In the genomic region with DNA sequence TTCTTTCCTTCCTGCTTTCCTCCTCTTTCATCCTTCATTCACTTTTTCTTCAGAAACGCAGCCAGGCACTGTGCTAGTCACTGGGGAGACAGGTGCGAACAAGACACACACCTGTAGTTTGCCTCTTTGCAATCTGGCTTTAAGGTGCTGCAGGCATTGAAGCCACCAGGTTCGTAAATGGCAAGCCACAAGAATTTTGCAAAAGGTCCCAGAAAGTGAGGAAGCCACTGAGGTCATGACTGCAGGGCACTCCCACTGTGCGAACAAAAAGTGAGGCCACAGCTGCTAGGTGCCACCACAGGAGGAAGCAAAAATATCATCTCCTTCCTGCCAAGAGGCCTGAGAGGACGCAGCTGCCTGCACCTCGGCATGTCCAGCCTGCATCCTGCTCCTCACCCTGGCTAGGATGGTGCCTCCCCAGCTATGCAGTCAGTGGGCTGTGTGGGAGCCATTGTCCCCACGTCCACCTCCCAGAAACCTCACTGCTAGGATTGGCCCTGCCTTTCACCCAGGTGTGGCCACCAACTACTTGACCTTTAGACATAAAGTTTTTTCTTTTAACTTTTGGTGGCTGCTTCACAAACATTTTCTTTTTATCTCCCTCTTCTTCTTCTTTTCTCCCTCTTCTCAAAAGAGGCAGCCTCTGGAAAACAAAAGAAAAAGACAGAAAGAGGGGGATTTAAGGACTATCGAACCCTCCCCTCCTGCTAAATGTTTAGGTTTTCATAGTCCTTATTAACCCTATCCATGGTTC, we compare ENCODE assay signal across 1 cellular context.
A peak's percentile ranks its signal among the peaks of the same experiment; 100 is the strongest.
TF ChIP-seq lines count a peak whose summit lies in the region.

No MANE protein-coding gene starts in this region.

TF ChIP-seq in HepG2, 621 proteins besides CTCF, POLR2A, EP300 and RAD21 (continued from another document and continues in another):
- TF ChIP-seq SIX1 (CRISPR knock-in tag; IDR thresholded peaks at IDR 0.05; ENCODE audit: borderline replicate concordance) = no peak
- no peak for TF ChIP-seq ZNF589 (CRISPR knock-in tag; conservative IDR thresholded peaks at IDR 0.05)
- TF ChIP-seq ZNF430 (CRISPR knock-in tag; IDR thresholded peaks at IDR 0.05) = peak; percentile 50; the same call in 1 of the 2 replicates
- TF ChIP-seq, protein P1, sequence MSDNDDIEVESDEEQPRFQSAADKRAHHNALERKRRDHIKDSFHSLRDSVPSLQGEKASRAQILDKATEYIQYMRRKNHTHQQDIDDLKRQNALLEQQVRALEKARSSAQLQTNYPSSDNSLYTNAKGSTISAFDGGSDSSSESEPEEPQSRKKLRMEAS (IDR thresholded peaks at IDR 0.05) = no peak
- 0 out of 2 replicates have a peak, but pooled peaks have one; percentile 28 for TF ChIP-seq ZNF274 (CRISPR knock-in tag; IDR thresholded peaks at IDR 0.05)
- TF ChIP-seq ZNF350 (CRISPR knock-in tag; IDR thresholded peaks at IDR 0.05; ENCODE audit: borderline replicate concordance, low read depth) = no peak
- TF ChIP-seq, protein P2, sequence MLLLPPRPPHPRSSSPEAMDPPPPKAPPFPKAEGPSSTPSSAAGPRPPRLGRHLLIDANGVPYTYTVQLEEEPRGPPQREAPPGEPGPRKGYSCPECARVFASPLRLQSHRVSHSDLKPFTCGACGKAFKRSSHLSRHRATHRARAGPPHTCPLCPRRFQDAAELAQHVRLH (CRISPR knock-in tag; IDR thresholded peaks at IDR 0.05; ENCODE audit: borderline replicate concordance, low read depth) = no peak
- TF ChIP-seq EHMT2 (IDR thresholded peaks at IDR 0.05; ENCODE audit: borderline replicate concordance, low read depth, low read length) = 0 out of 2 replicates have a peak, but pooled peaks have one; percentile 25
- TF ChIP-seq, protein P3, sequence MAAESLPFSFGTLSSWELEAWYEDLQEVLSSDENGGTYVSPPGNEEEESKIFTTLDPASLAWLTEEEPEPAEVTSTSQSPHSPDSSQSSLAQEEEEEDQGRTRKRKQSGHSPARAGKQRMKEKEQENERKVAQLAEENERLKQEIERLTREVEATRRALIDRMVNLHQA (CRISPR knock-in tag; IDR thresholded peaks at IDR 0.05) = no peak
- TF ChIP-seq LCORL (IDR thresholded peaks at IDR 0.05) = no peak
- no peak for TF ChIP-seq LCORL (CRISPR knock-in tag; IDR thresholded peaks at IDR 0.05)
- TF ChIP-seq, protein P4, sequence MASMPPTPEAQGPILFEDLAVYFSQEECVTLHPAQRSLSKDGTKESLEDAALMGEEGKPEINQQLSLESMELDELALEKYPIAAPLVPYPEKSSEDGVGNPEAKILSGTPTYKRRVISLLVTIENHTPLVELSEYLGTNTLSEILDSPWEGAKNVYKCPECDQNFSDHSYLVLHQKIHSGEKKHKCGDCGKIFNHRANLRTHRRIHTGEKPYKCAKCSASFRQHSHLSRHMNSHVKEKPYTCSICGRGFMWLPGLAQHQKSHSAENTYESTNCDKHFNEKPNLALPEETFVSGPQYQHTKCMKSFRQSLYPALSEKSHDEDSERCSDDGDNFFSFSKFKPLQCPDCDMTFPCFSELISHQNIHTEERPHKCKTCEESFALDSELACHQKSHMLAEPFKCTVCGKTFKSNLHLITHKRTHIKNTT (CRISPR knock-in tag; IDR thresholded peaks at IDR 0.05) = no peak
- TF ChIP-seq, protein P5, sequence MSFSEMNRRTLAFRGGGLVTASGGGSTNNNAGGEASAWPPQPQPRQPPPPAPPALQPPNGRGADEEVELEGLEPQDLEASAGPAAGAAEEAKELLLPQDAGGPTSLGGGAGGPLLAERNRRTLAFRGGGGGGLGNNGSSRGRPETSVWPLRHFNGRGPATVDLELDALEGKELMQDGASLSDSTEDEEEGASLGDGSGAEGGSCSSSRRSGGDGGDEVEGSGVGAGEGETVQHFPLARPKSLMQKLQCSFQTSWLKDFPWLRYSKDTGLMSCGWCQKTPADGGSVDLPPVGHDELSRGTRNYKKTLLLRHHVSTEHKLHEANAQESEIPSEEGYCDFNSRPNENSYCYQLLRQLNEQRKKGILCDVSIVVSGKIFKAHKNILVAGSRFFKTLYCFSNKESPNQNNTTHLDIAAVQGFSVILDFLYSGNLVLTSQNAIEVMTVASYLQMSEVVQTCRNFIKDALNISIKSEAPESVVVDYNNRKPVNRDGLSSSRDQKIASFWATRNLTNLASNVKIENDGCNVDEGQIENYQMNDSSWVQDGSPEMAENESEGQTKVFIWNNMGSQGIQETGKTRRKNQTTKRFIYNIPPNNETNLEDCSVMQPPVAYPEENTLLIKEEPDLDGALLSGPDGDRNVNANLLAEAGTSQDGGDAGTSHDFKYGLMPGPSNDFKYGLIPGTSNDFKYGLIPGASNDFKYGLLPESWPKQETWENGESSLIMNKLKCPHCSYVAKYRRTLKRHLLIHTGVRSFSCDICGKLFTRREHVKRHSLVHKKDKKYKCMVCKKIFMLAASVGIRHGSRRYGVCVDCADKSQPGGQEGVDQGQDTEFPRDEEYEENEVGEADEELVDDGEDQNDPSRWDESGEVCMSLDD (CRISPR knock-in tag; IDR thresholded peaks at IDR 0.05; ENCODE audit: borderline replicate concordance) = no peak
- TF ChIP-seq, protein P6, sequence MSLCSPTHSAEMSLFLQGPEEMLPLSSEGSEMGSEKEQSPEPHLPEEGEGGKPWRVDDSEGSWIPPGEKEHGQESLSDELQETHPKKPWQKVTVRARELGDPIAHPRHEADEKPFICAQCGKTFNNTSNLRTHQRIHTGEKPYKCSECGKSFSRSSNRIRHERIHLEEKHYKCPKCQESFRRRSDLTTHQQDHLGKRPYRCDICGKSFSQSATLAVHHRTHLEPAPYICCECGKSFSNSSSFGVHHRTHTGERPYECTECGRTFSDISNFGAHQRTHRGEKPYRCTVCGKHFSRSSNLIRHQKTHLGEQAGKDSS (CRISPR knock-in tag; IDR thresholded peaks at IDR 0.05; ENCODE audit: borderline replicate concordance, low read depth) = peak; percentile 33; the same call in 1 of the 2 replicates
- no peak for TF ChIP-seq NCOA2 (CRISPR knock-in tag; IDR thresholded peaks at IDR 0.05)
- TF ChIP-seq, protein P7, sequence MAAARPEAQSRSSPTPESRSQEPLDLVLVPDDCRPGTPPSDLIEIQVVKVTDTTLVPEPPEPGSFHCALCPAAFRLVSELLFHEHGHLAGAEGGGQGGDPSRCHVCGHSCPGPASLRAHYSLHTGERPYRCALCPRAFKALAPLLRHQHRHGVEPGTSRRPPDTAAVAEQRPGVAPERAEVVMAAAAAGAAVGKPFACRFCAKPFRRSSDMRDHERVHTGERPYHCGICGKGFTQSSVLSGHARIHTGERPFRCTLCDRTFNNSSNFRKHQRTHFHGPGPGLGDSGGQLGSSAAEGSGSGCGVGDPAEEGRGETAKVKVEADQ (CRISPR knock-in tag; IDR thresholded peaks at IDR 0.05; ENCODE audit: borderline replicate concordance) = no peak
- no peak for TF ChIP-seq SMAD3 (CRISPR knock-in tag; IDR thresholded peaks at IDR 0.05)
- no peak for TF ChIP-seq GATAD1 (CRISPR knock-in tag; IDR thresholded peaks at IDR 0.05)
- TF ChIP-seq PCBP2 (optimal IDR thresholded peaks at IDR 0.05; ENCODE audit: low read depth, low read length, poor library complexity, severe bottlenecking) = no peak
- TF ChIP-seq ZFP36L1 (CRISPR knock-in tag; IDR thresholded peaks at IDR 0.05) = no peak
- no peak for TF ChIP-seq SMAD1 (CRISPR knock-in tag; IDR thresholded peaks at IDR 0.05; ENCODE audit: borderline replicate concordance, low read depth)
- TF ChIP-seq PHF21A (CRISPR knock-in tag; IDR thresholded peaks at IDR 0.05) = no peak
- TF ChIP-seq ZNF367 (CRISPR knock-in tag; IDR thresholded peaks at IDR 0.05; ENCODE audit: borderline replicate concordance) = no peak
- no peak for TF ChIP-seq HNF4G (IDR thresholded peaks at IDR 0.05; ENCODE audit: borderline replicate concordance, low read depth, low read length)
- no peak for TF ChIP-seq HNF4G (CRISPR knock-in tag; IDR thresholded peaks at IDR 0.05; ENCODE audit: borderline replicate concordance, low read depth)
- no peak for TF ChIP-seq ZNF496 (CRISPR knock-in tag; IDR thresholded peaks at IDR 0.05; ENCODE audit: insufficient replicate concordance)
- no peak for TF ChIP-seq ZNF7 (CRISPR knock-in tag; IDR thresholded peaks at IDR 0.05)
- TF ChIP-seq, protein P8, sequence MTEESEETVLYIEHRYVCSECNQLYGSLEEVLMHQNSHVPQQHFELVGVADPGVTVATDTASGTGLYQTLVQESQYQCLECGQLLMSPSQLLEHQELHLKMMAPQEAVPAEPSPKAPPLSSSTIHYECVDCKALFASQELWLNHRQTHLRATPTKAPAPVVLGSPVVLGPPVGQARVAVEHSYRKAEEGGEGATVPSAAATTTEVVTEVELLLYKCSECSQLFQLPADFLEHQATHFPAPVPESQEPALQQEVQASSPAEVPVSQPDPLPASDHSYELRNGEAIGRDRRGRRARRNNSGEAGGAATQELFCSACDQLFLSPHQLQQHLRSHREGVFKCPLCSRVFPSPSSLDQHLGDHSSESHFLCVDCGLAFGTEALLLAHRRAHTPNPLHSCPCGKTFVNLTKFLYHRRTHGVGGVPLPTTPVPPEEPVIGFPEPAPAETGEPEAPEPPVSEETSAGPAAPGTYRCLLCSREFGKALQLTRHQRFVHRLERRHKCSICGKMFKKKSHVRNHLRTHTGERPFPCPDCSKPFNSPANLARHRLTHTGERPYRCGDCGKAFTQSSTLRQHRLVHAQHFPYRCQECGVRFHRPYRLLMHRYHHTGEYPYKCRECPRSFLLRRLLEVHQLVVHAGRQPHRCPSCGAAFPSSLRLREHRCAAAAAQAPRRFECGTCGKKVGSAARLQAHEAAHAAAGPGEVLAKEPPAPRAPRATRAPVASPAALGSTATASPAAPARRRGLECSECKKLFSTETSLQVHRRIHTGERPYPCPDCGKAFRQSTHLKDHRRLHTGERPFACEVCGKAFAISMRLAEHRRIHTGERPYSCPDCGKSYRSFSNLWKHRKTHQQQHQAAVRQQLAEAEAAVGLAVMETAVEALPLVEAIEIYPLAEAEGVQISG (CRISPR knock-in tag; IDR thresholded peaks at IDR 0.05) = no peak
- TF ChIP-seq WIZ (CRISPR knock-in tag; IDR thresholded peaks at IDR 0.05) = no peak
- no peak for TF ChIP-seq SUZ12 (IDR thresholded peaks at IDR 0.05; ENCODE audit: low read depth, low read length)
- no peak for TF ChIP-seq PTBP1 (IDR thresholded peaks at IDR 0.05; ENCODE audit: low read depth, low read length, poor library complexity, severe bottlenecking)
- no peak for TF ChIP-seq ATAD3A (CRISPR knock-in tag; IDR thresholded peaks at IDR 0.05)
- no peak for TF ChIP-seq RELA (CRISPR knock-in tag; IDR thresholded peaks at IDR 0.05)
- TF ChIP-seq ZEB1 (IDR thresholded peaks at IDR 0.05; ENCODE audit: insufficient replicate concordance, low read depth) = peak; percentile 32
- TF ChIP-seq ZNF549 (CRISPR knock-in tag; IDR thresholded peaks at IDR 0.05) = no peak
- TF ChIP-seq, protein P9, sequence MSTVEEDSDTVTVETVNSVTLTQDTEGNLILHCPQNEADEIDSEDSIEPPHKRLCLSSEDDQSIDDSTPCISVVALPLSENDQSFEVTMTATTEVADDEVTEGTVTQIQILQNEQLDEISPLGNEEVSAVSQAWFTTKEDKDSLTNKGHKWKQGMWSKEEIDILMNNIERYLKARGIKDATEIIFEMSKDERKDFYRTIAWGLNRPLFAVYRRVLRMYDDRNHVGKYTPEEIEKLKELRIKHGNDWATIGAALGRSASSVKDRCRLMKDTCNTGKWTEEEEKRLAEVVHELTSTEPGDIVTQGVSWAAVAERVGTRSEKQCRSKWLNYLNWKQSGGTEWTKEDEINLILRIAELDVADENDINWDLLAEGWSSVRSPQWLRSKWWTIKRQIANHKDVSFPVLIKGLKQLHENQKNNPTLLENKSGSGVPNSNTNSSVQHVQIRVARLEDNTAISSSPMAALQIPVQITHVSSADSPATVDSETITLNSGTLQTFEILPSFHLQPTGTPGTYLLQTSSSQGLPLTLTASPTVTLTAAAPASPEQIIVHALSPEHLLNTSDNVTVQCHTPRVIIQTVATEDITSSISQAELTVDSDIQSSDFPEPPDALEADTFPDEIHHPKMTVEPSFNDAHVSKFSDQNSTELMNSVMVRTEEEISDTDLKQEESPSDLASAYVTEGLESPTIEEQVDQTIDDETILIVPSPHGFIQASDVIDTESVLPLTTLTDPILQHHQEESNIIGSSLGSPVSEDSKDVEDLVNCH (CRISPR knock-in tag; IDR thresholded peaks at IDR 0.05) = no peak
- no peak for TF ChIP-seq GABPB1 (CRISPR knock-in tag; IDR thresholded peaks at IDR 0.05)
- TF ChIP-seq, protein P10, sequence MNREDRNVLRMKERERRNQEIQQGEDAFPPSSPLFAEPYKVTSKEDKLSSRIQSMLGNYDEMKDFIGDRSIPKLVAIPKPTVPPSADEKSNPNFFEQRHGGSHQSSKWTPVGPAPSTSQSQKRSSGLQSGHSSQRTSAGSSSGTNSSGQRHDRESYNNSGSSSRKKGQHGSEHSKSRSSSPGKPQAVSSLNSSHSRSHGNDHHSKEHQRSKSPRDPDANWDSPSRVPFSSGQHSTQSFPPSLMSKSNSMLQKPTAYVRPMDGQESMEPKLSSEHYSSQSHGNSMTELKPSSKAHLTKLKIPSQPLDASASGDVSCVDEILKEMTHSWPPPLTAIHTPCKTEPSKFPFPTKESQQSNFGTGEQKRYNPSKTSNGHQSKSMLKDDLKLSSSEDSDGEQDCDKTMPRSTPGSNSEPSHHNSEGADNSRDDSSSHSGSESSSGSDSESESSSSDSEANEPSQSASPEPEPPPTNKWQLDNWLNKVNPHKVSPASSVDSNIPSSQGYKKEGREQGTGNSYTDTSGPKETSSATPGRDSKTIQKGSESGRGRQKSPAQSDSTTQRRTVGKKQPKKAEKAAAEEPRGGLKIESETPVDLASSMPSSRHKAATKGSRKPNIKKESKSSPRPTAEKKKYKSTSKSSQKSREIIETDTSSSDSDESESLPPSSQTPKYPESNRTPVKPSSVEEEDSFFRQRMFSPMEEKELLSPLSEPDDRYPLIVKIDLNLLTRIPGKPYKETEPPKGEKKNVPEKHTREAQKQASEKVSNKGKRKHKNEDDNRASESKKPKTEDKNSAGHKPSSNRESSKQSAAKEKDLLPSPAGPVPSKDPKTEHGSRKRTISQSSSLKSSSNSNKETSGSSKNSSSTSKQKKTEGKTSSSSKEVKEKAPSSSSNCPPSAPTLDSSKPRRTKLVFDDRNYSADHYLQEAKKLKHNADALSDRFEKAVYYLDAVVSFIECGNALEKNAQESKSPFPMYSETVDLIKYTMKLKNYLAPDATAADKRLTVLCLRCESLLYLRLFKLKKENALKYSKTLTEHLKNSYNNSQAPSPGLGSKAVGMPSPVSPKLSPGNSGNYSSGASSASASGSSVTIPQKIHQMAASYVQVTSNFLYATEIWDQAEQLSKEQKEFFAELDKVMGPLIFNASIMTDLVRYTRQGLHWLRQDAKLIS (CRISPR knock-in tag; IDR thresholded peaks at IDR 0.05) = no peak
- TF ChIP-seq TAF15 (IDR thresholded peaks at IDR 0.05; ENCODE audit: low read depth, low read length, poor library complexity, severe bottlenecking) = no peak
- TF ChIP-seq POLR2AphosphoS5 (IDR thresholded peaks at IDR 0.05; ENCODE audit: low read depth, low read length) = no peak
- no peak for TF ChIP-seq ZNF326 (CRISPR knock-in tag; IDR thresholded peaks at IDR 0.05; ENCODE audit: borderline replicate concordance)
- no peak for TF ChIP-seq FOXO1 (CRISPR knock-in tag; IDR thresholded peaks at IDR 0.05)
- TF ChIP-seq ZNF607 (CRISPR knock-in tag; IDR thresholded peaks at IDR 0.05; ENCODE audit: borderline replicate concordance) = no peak
- no peak for TF ChIP-seq ZNF782 (CRISPR knock-in tag; IDR thresholded peaks at IDR 0.05; ENCODE audit: borderline replicate concordance)
- TF ChIP-seq, protein P11, sequence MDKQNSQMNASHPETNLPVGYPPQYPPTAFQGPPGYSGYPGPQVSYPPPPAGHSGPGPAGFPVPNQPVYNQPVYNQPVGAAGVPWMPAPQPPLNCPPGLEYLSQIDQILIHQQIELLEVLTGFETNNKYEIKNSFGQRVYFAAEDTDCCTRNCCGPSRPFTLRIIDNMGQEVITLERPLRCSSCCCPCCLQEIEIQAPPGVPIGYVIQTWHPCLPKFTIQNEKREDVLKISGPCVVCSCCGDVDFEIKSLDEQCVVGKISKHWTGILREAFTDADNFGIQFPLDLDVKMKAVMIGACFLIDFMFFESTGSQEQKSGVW (CRISPR knock-in tag; IDR thresholded peaks at IDR 0.05; ENCODE audit: borderline replicate concordance) = no peak
- TF ChIP-seq TCF7 (IDR thresholded peaks at IDR 0.05; ENCODE audit: low read depth) = no peak
- no peak for TF ChIP-seq ZBTB7B (CRISPR knock-in tag; IDR thresholded peaks at IDR 0.05)
